ENCODE assay signal across 1 cellular context in genomic region chr13:52011690-52012511, GRCh38.
TF ChIP-seq lines count a peak whose summit lies in the region.

A gene with protein sequence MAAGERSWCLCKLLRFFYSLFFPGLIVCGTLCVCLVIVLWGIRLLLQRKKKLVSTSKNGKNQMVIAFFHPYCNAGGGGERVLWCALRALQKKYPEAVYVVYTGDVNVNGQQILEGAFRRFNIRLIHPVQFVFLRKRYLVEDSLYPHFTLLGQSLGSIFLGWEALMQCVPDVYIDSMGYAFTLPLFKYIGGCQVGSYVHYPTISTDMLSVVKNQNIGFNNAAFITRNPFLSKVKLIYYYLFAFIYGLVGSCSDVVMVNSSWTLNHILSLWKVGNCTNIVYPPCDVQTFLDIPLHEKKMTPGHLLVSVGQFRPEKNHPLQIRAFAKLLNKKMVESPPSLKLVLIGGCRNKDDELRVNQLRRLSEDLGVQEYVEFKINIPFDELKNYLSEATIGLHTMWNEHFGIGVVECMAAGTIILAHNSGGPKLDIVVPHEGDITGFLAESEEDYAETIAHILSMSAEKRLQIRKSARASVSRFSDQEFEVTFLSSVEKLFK (plus strand): TSS chr13:52012398. CDS start chr13:52012419, 21 bp downstream.

TF ChIP-seq in HepG2, 621 proteins besides CTCF, POLR2A, EP300 and RAD21 (continued from another document and continues in another):
- TF ChIP-seq, protein P1, sequence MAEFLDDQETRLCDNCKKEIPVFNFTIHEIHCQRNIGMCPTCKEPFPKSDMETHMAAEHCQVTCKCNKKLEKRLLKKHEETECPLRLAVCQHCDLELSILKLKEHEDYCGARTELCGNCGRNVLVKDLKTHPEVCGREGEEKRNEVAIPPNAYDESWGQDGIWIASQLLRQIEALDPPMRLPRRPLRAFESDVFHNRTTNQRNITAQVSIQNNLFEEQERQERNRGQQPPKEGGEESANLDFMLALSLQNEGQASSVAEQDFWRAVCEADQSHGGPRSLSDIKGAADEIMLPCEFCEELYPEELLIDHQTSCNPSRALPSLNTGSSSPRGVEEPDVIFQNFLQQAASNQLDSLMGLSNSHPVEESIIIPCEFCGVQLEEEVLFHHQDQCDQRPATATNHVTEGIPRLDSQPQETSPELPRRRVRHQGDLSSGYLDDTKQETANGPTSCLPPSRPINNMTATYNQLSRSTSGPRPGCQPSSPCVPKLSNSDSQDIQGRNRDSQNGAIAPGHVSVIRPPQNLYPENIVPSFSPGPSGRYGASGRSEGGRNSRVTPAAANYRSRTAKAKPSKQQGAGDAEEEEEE (CRISPR knock-in tag; IDR thresholded peaks at IDR 0.05; ENCODE audit: borderline replicate concordance): 0 out of 2 replicates have a peak, but pooled peaks have one; percentile 6
- TF ChIP-seq ZNF75D (CRISPR knock-in tag; IDR thresholded peaks at IDR 0.05; ENCODE audit: borderline replicate concordance): no peak
- TF ChIP-seq GRHL1 (CRISPR knock-in tag; conservative IDR thresholded peaks at IDR 0.05): no peak
- TF ChIP-seq ATF7 (IDR thresholded peaks at IDR 0.05): no peak
- peak; percentile 56; the same call in 1 of the 2 replicates for TF ChIP-seq ATF7 (CRISPR knock-in tag; IDR thresholded peaks at IDR 0.05)
- 0 out of 2 replicates have a peak, but pooled peaks have one; percentile 70 for TF ChIP-seq KLF6 (CRISPR knock-in tag; IDR thresholded peaks at IDR 0.05)
- TF ChIP-seq CCDC6 (CRISPR knock-in tag; IDR thresholded peaks at IDR 0.05): peak; percentile 81; the same call in 1 of the 2 replicates
- TF ChIP-seq, protein P2, sequence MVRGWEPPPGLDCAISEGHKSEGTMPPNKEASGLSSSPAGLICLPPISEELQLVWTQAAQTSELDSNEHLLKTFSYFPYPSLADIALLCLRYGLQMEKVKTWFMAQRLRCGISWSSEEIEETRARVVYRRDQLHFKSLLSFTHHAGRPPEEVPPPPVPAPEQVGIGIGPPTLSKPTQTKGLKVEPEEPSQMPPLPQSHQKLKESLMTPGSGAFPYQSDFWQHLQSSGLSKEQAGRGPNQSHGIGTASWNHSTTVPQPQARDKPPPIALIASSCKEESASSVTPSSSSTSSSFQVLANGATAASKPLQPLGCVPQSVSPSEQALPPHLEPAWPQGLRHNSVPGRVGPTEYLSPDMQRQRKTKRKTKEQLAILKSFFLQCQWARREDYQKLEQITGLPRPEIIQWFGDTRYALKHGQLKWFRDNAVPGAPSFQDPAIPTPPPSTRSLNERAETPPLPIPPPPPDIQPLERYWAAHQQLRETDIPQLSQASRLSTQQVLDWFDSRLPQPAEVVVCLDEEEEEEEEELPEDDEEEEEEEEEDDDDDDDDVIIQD (CRISPR knock-in tag; IDR thresholded peaks at IDR 0.05; ENCODE audit: low read depth): peak; percentile 80
- peak; percentile 86 for TF ChIP-seq ZNF639 (CRISPR knock-in tag; conservative IDR thresholded peaks at IDR 0.05)
- TF ChIP-seq ZNF570 (CRISPR knock-in tag; IDR thresholded peaks at IDR 0.05; ENCODE audit: borderline replicate concordance): no peak; the same call in 1 of the 2 replicates
- TF ChIP-seq TEAD3 (CRISPR knock-in tag; optimal IDR thresholded peaks at IDR 0.05; ENCODE audit: borderline replicate concordance): peak; percentile 51
- TF ChIP-seq ZNF878 (CRISPR knock-in tag; IDR thresholded peaks at IDR 0.05): 0 out of 2 replicates have a peak, but pooled peaks have one; percentile 62
- TF ChIP-seq, protein P3, sequence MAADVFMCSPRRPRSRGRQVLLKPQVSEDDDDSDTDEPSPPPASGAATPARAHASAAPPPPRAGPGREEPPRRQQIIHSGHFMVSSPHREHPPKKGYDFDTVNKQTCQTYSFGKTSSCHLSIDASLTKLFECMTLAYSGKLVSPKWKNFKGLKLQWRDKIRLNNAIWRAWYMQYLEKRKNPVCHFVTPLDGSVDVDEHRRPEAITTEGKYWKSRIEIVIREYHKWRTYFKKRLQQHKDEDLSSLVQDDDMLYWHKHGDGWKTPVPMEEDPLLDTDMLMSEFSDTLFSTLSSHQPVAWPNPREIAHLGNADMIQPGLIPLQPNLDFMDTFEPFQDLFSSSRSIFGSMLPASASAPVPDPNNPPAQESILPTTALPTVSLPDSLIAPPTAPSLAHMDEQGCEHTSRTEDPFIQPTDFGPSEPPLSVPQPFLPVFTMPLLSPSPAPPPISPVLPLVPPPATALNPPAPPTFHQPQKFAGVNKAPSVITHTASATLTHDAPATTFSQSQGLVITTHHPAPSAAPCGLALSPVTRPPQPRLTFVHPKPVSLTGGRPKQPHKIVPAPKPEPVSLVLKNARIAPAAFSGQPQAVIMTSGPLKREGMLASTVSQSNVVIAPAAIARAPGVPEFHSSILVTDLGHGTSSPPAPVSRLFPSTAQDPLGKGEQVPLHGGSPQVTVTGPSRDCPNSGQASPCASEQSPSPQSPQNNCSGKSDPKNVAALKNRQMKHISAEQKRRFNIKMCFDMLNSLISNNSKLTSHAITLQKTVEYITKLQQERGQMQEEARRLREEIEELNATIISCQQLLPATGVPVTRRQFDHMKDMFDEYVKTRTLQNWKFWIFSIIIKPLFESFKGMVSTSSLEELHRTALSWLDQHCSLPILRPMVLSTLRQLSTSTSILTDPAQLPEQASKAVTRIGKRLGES (CRISPR knock-in tag; IDR thresholded peaks at IDR 0.05; ENCODE audit: borderline replicate concordance): no peak; the same call in 1 of the 2 replicates
- peak; percentile 96 for TF ChIP-seq ZSCAN31 (CRISPR knock-in tag; IDR thresholded peaks at IDR 0.05; ENCODE audit: low read depth)
- no peak for TF ChIP-seq ZC3H4 (CRISPR knock-in tag; IDR thresholded peaks at IDR 0.05; ENCODE audit: borderline replicate concordance)
- TF ChIP-seq, protein P4, sequence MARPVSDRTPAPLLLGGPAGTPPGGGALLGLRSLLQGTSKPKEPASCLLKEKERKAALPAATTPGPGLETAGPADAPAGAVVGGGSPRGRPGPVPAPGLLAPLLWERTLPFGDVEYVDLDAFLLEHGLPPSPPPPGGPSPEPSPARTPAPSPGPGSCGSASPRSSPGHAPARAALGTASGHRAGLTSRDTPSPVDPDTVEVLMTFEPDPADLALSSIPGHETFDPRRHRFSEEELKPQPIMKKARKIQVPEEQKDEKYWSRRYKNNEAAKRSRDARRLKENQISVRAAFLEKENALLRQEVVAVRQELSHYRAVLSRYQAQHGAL (CRISPR knock-in tag; IDR thresholded peaks at IDR 0.05; ENCODE audit: not compliant biosample characterization): no peak
- TF ChIP-seq ZNF253 (CRISPR knock-in tag; IDR thresholded peaks at IDR 0.05; ENCODE audit: borderline replicate concordance): peak; percentile 64; the same call in 1 of the 2 replicates
- no peak for TF ChIP-seq MATR3 (CRISPR knock-in tag; IDR thresholded peaks at IDR 0.05)
- TF ChIP-seq SP2 (CRISPR knock-in tag; IDR thresholded peaks at IDR 0.05): peak; percentile 95
- no peak for TF ChIP-seq SMARCE1 (IDR thresholded peaks at IDR 0.05; ENCODE audit: borderline replicate concordance)
- peak; percentile 41; the same call in 1 of the 2 replicates for TF ChIP-seq ATF5 (CRISPR knock-in tag; IDR thresholded peaks at IDR 0.05; ENCODE audit: low read depth)
- no peak for TF ChIP-seq ZNF7 (CRISPR knock-in tag; IDR thresholded peaks at IDR 0.05)
- TF ChIP-seq TBX3 (IDR thresholded peaks at IDR 0.05; ENCODE audit: borderline replicate concordance): peak; percentile 79
- TF ChIP-seq POLR2G (IDR thresholded peaks at IDR 0.05; ENCODE audit: low read depth, low read length): peak; percentile 92
- no peak for TF ChIP-seq GPN1 (CRISPR knock-in tag; IDR thresholded peaks at IDR 0.05; ENCODE audit: borderline replicate concordance)
- TF ChIP-seq, protein P5, sequence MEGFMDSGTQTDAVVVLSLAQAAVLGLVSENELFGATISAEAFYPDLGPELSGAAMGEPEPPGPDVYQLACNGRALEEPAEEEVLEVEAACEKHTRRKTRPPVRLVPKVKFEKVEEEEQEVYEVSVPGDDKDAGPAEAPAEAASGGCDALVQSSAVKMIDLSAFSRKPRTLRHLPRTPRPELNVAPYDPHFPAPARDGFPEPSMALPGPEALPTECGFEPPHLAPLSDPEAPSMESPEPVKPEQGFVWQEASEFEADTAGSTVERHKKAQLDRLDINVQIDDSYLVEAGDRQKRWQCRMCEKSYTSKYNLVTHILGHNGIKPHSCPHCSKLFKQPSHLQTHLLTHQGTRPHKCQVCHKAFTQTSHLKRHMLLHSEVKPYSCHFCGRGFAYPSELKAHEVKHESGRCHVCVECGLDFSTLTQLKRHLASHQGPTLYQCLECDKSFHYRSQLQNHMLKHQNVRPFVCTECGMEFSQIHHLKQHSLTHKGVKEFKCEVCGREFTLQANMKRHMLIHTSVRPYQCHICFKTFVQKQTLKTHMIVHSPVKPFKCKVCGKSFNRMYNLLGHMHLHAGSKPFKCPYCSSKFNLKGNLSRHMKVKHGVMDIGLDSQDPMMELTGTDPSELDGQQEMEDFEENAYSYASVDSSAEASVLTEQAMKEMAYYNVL (CRISPR knock-in tag; IDR thresholded peaks at IDR 0.05; ENCODE audit: borderline replicate concordance): no peak
- TF ChIP-seq ZNF660 (CRISPR knock-in tag; IDR thresholded peaks at IDR 0.05; ENCODE audit: borderline replicate concordance, low read depth): no peak
- TF ChIP-seq XBP1 (CRISPR knock-in tag; IDR thresholded peaks at IDR 0.05): no peak
- peak; percentile 79; the same call in 1 of the 2 replicates for TF ChIP-seq ZNF225 (CRISPR knock-in tag; IDR thresholded peaks at IDR 0.05)
- TF ChIP-seq, protein P6, sequence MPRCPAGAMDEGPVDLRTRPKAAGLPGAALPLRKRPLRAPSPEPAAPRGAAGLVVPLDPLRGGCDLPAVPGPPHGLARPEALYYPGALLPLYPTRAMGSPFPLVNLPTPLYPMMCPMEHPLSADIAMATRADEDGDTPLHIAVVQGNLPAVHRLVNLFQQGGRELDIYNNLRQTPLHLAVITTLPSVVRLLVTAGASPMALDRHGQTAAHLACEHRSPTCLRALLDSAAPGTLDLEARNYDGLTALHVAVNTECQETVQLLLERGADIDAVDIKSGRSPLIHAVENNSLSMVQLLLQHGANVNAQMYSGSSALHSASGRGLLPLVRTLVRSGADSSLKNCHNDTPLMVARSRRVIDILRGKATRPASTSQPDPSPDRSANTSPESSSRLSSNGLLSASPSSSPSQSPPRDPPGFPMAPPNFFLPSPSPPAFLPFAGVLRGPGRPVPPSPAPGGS (CRISPR knock-in tag; IDR thresholded peaks at IDR 0.05): peak; percentile 89
- TF ChIP-seq, protein P7, sequence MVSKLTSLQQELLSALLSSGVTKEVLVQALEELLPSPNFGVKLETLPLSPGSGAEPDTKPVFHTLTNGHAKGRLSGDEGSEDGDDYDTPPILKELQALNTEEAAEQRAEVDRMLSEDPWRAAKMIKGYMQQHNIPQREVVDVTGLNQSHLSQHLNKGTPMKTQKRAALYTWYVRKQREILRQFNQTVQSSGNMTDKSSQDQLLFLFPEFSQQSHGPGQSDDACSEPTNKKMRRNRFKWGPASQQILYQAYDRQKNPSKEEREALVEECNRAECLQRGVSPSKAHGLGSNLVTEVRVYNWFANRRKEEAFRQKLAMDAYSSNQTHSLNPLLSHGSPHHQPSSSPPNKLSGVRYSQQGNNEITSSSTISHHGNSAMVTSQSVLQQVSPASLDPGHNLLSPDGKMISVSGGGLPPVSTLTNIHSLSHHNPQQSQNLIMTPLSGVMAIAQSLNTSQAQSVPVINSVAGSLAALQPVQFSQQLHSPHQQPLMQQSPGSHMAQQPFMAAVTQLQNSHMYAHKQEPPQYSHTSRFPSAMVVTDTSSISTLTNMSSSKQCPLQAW (CRISPR knock-in tag; IDR thresholded peaks at IDR 0.05): peak; percentile 90
- peak; percentile 97 for TF ChIP-seq HDAC1 (CRISPR knock-in tag; IDR thresholded peaks at IDR 0.05)
- TF ChIP-seq PLRG1 (conservative IDR thresholded peaks at IDR 0.05): no peak
- no peak for TF ChIP-seq SRSF1 (optimal IDR thresholded peaks at IDR 0.05; ENCODE audit: low read depth, low read length)
- TF ChIP-seq, protein P8, sequence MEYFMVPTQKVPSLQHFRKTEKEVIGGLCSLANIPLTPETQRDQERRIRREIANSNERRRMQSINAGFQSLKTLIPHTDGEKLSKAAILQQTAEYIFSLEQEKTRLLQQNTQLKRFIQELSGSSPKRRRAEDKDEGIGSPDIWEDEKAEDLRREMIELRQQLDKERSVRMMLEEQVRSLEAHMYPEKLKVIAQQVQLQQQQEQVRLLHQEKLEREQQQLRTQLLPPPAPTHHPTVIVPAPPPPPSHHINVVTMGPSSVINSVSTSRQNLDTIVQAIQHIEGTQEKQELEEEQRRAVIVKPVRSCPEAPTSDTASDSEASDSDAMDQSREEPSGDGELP (IDR thresholded peaks at IDR 0.05; ENCODE audit: borderline replicate concordance, low read depth): peak; percentile 52; the same call in 1 of the 2 replicates
- no peak for TF ChIP-seq SYNCRIP (IDR thresholded peaks at IDR 0.05; ENCODE audit: insufficient read depth, low read depth, low read length)
- no peak for TF ChIP-seq ZNF256 (CRISPR knock-in tag; conservative IDR thresholded peaks at IDR 0.05)
